Comparison of ENCODE assay signal across 7 cellular contexts in the genomic region with DNA sequence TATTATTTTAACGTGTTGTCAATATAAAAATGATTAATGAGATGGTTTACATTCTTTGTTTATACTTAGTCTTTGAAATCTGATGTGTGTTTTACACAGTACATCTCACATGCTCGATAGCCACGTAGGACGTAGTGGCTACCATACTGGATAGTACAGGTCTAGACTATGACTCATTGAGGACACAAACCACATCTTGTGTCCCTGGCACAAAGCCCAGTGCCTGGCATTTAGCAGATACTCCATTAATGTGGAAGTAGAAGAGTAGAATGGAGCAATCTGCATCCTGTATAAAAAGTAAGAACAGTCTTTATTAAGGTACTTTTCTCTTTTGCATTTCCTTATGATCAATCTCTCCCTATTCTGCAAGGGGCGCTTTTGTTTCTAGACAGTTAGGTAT. TPM values are rescaled to one million over a fixed set of nuclear protein-coding genes. Genes with fewer than 3 reads are reported as not detected.
DNase-seq lines count a peak whose midpoint lies in the region; ATAC-seq and TF ChIP-seq lines count a peak whose summit lies in the region.

No MANE protein-coding gene starts in this region.

- in situ Hi-C loops in KBM-7 (cut with MboI; ENCODE audit: low pct_unique_long_range_greater_than_20kb, low sequenced_read_pairs) = no loop called here

- no peak overlapping the region for H3K4me3 ChIP-seq in fibroblast of the aortic adventitia (ENCODE audit: low read depth, low read length)

- no peak for ATAC-seq in HG03457 (IDR thresholded peaks at IDR 0.05; ENCODE audit: unreplicated experiment)
- ATAC-seq in HG03432 (IDR thresholded peaks at IDR 0.05; ENCODE audit: unreplicated experiment) = no peak

- DNase-seq in KBM-7 (peak; percentile 73), RPMI8226 (peak; percentile 20), fibroblast of the aortic adventitia (ENCODE audit: low read depth) (peak; percentile 76), smooth muscle cell of the brain vasculature (ENCODE audit: low read depth, low spot score) (peak; percentile 78), SK-N-DZ (ENCODE audit: low spot score) (no peak)

- no peak for TF ChIP-seq CTCF in fibroblast of the aortic adventitia (IDR thresholded peaks at IDR 0.05; ENCODE audit: insufficient read depth, low read length)

RNA-seq across cellular contexts. Expression of a gene that starts 49.0 kb away (rescaled TPM):
- total RNA-seq in fibroblast of the aortic adventitia (ENCODE audit: low replicate concordance) = 4.3 and 4.9 TPM in 2 replicates
- 3.9 and 5.1 TPM in 2 replicates for polyA plus RNA-seq in SK-N-DZ (2014; cell fraction: cytosol; rRNA removed)
- 8.1 and 10.5 TPM in 2 replicates for polyA plus RNA-seq in SK-N-DZ (2014; cell fraction: nucleus; rRNA removed)
